In genomic region chr3:45939341-45939771, GRCh38 we compare ENCODE assay signal across 11 cellular contexts. TPM values are rescaled to one million over a fixed set of nuclear protein-coding genes. Genes with fewer than 3 reads are reported as not detected.
DNase-seq lines count a peak whose midpoint lies in the region; ATAC-seq and TF ChIP-seq lines count a peak whose summit lies in the region.
"Had no signal": no experiment of that assay in that cellular context is flagged by ENCODE, and none has a peak within 500 bp of the region (broad histone marks: within the 10 kb centered on the region; RNA-seq: fewer than 3 reads in every experiment).

No MANE protein-coding gene starts in this region.

- no peak overlapping the region for H3K4me3 ChIP-seq in right atrium auricular region
- no peak overlapping the region for H3K4me3 ChIP-seq in left lung
- H3K4me3 ChIP-seq in vagina, result no peak overlapping the region

- no peak for TF ChIP-seq POLR2A in vagina (IDR thresholded peaks at IDR 0.05)

- H3K4me1 ChIP-seq in right atrium auricular region (peaks cover 0 to 27% of the 10 kb centered on the region in 2 donors), left lung (peaks cover 0 to 18% of the 10 kb centered on the region in 2 donors), vagina (peaks cover 12% of the 10 kb centered on the region)
- H3K4me1 ChIP-seq: parathyroid adenoma had no signal

- peak overlapping the region; percentile 0 for H3K27ac Mint-ChIP-seq in activated naive CD8-positive, alpha-beta T cell treated with anti-CD3 and anti-CD28 coated beads for 36 hours
- H3K27ac Mint-ChIP-seq in CD14-positive monocyte, result peak overlapping the region in 1 of 7 donors; percentile 11

- no peak for DNase-seq in Right ventricle myocardium inferior (ENCODE audit: missing footprints)
- no peak for DNase-seq in right atrium auricular region (ENCODE audit: low spot score)
- peak; percentile 22 for DNase-seq in activated naive CD8-positive, alpha-beta T cell treated with anti-CD3 and anti-CD28 coated beads for 36 hours
- no peak for DNase-seq in left lung
- DNase-seq in vagina (ENCODE audit: extremely low spot score in 2 of 2), result no peak
- no peak for DNase-seq in mucosa of gallbladder (ENCODE audit: low spot score)
- no peak for DNase-seq in CD14-positive monocyte (ENCODE audit: low spot score)
- DNase-seq in HPDE6-E6E7 (ENCODE audit: extremely low spot score), result no peak

- no peaks in the 10 kb centered on the region for H3K27me3 ChIP-seq in right atrium auricular region
- H3K27me3 ChIP-seq in left lung, result no peaks in the 10 kb centered on the region
- no peaks in the 10 kb centered on the region for H3K27me3 ChIP-seq in vagina

- H3K36me3 ChIP-seq in right atrium auricular region (peaks cover 30% of the 10 kb centered on the region), left lung (peaks cover 0 to 40% of the 10 kb centered on the region in 2 donors), vagina (peaks cover 0 to 30% of the 10 kb centered on the region in 2 donors)

- peaks cover 4% of the 10 kb centered on the region for H3K9me3 Mint-ChIP-seq in activated naive CD8-positive, alpha-beta T cell treated with anti-CD3 and anti-CD28 coated beads for 36 hours
- H3K9me3 Mint-ChIP-seq in CD14-positive monocyte, result no peaks in the 10 kb centered on the region

- H3K4me3 Mint-ChIP-seq in activated naive CD8-positive, alpha-beta T cell treated with anti-CD3 and anti-CD28 coated beads for 36 hours, result no peak overlapping the region
- no peak overlapping the region for H3K4me3 Mint-ChIP-seq in CD14-positive monocyte

- H3K9me3 ChIP-seq in right atrium auricular region (no peaks in the 10 kb centered on the region), left lung (no peaks in the 10 kb centered on the region), vagina (no peaks in the 10 kb centered on the region)

- intact Hi-C loops in Right ventricle myocardium inferior (cut with DNase I), result no loop called here
- intact Hi-C loops in left lung (cut with DNase I), result loop anchor here in 1 of 2 donors (2.0 to 10.0 kb wide), 2 partner anchors 139 to 495 kb away; no protein-coding TSS in a partner anchor
- intact Hi-C loops in vagina (cut with DNase I), result loop anchor here (5.0 kb wide), 1 partner anchor 138 kb away; no protein-coding TSS in a partner anchor
- intact Hi-C loops in CD14-positive monocyte (cut with micrococcal nuclease), result loop anchor here (2.0 to 10.0 kb wide), 5 partner anchors 137 to 505 kb away; no protein-coding TSS in a partner anchor

- H3K27me3 Mint-ChIP-seq in activated naive CD8-positive, alpha-beta T cell treated with anti-CD3 and anti-CD28 coated beads for 36 hours, result no peaks in the 10 kb centered on the region
- no peaks in the 10 kb centered on the region for H3K27me3 Mint-ChIP-seq in CD14-positive monocyte (ENCODE audit: low read depth in 3 of 3)

- H3K4me1 Mint-ChIP-seq in activated naive CD8-positive, alpha-beta T cell treated with anti-CD3 and anti-CD28 coated beads for 36 hours, result peaks cover 38% of the 10 kb centered on the region
- peaks cover 4% of the 10 kb centered on the region for H3K4me1 Mint-ChIP-seq in CD14-positive monocyte

- H3K36me3 Mint-ChIP-seq in activated naive CD8-positive, alpha-beta T cell treated with anti-CD3 and anti-CD28 coated beads for 36 hours, result peaks cover 31% of the 10 kb centered on the region
- peaks cover 63 to 66% of the 10 kb centered on the region in 2 donors for H3K36me3 Mint-ChIP-seq in CD14-positive monocyte

- ATAC-seq in Right ventricle myocardium inferior (peak; percentile 9), left lung (peak; percentile 18)

- TF ChIP-seq CTCF in right atrium auricular region (IDR thresholded peaks at IDR 0.05) (no peak), left lung (IDR thresholded peaks at IDR 0.05) (no peak), vagina (IDR thresholded peaks at IDR 0.05) (no peak), CD14-positive monocyte (IDR thresholded peaks at IDR 0.05) (no peak)

- no peak overlapping the region for H3K27ac ChIP-seq in right atrium auricular region
- H3K27ac ChIP-seq in left lung, result no peak overlapping the region
- H3K27ac ChIP-seq in vagina, result peak overlapping the region; percentile 48
- H3K27ac ChIP-seq: parathyroid adenoma had no signal

RNA-seq across cellular contexts. Expression of gene CXCR6, which starts 3.9 kb away (rescaled TPM):
- total RNA-seq in Right ventricle myocardium inferior (0.19 TPM), right atrium auricular region (1 to 10 TPM in 1 of 2 donors, not detected in 1; 1.2 TPM), left lung (1 to 10 TPM in 1 of 2 donors, under 1 TPM in 1; 0.96 to 4.1 TPM), vagina (9.6 TPM), mucosa of gallbladder (11.9 TPM)
- under 1 TPM; 0.49 to 0.58 TPM for total RNA-seq in activated naive CD8-positive, alpha-beta T cell treated with anti-CD3 and anti-CD28 coated beads for 36 hours
- under 1 TPM in 1 of 2 donors, not detected in 1; 0.10 TPM for polyA plus RNA-seq in CD14-positive monocyte
- total RNA-seq: epithelial cell of proximal tubule had no signal
- polyA plus RNA-seq: BJ had no signal

RNA-seq across cellular contexts. Expression of gene CCR9, which starts 53.0 kb away (rescaled TPM):
- total RNA-seq in Right ventricle myocardium inferior, result not detected
- not detected for total RNA-seq in right atrium auricular region
- total RNA-seq in activated naive CD8-positive, alpha-beta T cell treated with anti-CD3 and anti-CD28 coated beads for 36 hours, result not detected
- under 1 TPM in 1 of 2 donors, not detected in 1; 0.12 TPM for total RNA-seq in left lung
- total RNA-seq in vagina, result not detected
- 0.23 TPM for total RNA-seq in mucosa of gallbladder
- polyA plus RNA-seq in CD14-positive monocyte, result not detected
- polyA plus RNA-seq: BJ had no signal

RNA-seq across cellular contexts. Expression of gene FYCO1, which starts 56.3 kb away (rescaled TPM):
- 107 TPM for total RNA-seq in Right ventricle myocardium inferior
- total RNA-seq in right atrium auricular region, result 100 to 1,000 TPM in 1 of 2 donors, 10 to 100 TPM in 1; 67.2 to 116 TPM
- 10 to 100 TPM in 1 of 2 experiments, 1 to 10 TPM in 1; 9.4 to 10.2 TPM for total RNA-seq in activated naive CD8-positive, alpha-beta T cell treated with anti-CD3 and anti-CD28 coated beads for 36 hours
- total RNA-seq in left lung, result 10 to 100 TPM; 33.6 to 42.7 TPM
- total RNA-seq in vagina, result 45.7 TPM
- 94.4 TPM for total RNA-seq in mucosa of gallbladder
- polyA plus RNA-seq in CD14-positive monocyte, result 1 to 10 TPM in 1 of 2 donors, under 1 TPM in 1; 0.59 to 1.3 TPM
